In the genomic region with DNA sequence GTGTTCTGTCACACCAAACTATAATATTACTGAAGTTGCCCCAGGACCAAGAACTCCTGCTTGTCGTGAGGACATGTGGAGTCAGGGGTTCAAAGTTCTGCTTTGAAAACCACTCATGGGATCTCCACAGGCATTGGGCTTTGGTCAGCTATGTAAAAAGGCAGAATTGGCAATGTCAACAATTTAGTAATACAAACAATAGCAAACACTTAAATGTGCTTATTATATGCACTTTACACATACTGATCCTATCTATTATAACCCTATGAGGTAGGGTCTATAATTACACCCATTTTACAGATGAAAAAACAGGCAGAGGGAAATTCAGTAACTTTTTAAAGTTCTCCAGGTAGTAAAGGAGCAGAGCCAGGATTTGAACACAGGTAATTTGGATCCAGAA, we compare ENCODE assay signal across 1 cellular context.
TF ChIP-seq lines count a peak whose summit lies in the region.

No MANE protein-coding gene starts in this region.

TF ChIP-seq in K562, 482 proteins besides CTCF, POLR2A, EP300 and RAD21 (continued from another document):
- TF ChIP-seq, protein P1, sequence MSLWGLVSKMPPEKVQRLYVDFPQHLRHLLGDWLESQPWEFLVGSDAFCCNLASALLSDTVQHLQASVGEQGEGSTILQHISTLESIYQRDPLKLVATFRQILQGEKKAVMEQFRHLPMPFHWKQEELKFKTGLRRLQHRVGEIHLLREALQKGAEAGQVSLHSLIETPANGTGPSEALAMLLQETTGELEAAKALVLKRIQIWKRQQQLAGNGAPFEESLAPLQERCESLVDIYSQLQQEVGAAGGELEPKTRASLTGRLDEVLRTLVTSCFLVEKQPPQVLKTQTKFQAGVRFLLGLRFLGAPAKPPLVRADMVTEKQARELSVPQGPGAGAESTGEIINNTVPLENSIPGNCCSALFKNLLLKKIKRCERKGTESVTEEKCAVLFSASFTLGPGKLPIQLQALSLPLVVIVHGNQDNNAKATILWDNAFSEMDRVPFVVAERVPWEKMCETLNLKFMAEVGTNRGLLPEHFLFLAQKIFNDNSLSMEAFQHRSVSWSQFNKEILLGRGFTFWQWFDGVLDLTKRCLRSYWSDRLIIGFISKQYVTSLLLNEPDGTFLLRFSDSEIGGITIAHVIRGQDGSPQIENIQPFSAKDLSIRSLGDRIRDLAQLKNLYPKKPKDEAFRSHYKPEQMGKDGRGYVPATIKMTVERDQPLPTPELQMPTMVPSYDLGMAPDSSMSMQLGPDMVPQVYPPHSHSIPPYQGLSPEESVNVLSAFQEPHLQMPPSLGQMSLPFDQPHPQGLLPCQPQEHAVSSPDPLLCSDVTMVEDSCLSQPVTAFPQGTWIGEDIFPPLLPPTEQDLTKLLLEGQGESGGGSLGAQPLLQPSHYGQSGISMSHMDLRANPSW (CRISPR knock-in tag; IDR thresholded peaks at IDR 0.05): no peak
TF ChIP-seq in K562: peak in this region for 1.
